Comparison of ENCODE assay signal across 8 cellular contexts in the genomic region with DNA sequence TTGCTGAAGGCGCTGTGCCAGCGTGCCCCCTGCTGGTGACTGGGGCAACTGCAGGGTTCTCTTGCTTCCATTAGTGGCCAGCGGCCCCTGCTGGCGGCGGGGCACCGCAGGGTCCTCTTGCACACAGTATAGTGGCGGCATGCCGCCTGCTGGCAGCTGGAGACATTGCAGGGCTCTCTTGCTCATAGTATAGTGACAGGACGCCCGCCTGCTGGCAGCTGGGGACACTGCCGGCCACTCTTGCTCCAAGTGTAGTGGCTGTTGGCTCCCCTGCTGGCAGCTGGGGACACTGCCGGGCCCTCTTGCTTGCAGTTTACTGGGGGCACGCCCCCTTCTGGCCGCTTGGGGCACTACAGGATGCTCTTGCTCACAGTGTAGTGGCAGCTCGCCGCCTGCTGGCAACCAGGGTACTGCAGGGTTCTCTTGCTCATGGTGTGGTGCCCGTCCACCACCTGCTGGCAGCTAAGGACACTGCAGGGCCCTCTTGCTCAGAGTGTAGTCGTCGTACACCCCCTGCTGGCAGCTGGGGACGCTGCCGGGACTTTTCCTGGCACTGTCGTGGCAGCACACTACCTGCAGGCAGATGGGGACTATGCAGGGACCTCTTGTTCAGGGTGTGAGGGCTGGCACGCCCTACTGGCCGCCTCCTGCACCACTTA. TPM values are rescaled to one million over a fixed set of nuclear protein-coding genes. Genes with fewer than 3 reads are reported as not detected.
DNase-seq lines count a peak whose midpoint lies in the region; ATAC-seq, FAIRE-seq and TF ChIP-seq lines count a peak whose summit lies in the region.
"Not testable (repeated sequence)": the region's sequence is repeated elsewhere in the genome, so short reads cannot be mapped to it uniquely, and the experiment has no call there.

No MANE protein-coding gene starts in this region.

- CTCF ChIA-PET in K562 (lab: Yijun Ruan, JAX; ENCODE audit: low intra/inter-chr PET ratio) = not testable (repeated sequence)

- not testable (repeated sequence) for H3K27ac ChIP-seq in K562 (ENCODE audit: extremely low read depth, low read depth, low read length); right cardiac atrium (ENCODE audit: low read length); parathyroid adenoma

- not testable (repeated sequence) for TF ChIP-seq EP300 in K562 (IDR thresholded peaks at IDR 0.05; ENCODE audit: low read length)

- ATAC-seq in GM18858 (IDR thresholded peaks at IDR 0.05; ENCODE audit: unreplicated experiment) (peak; percentile 66), K562 (peak; percentile 85), right cardiac atrium (peak; percentile 55 to 56)

- POLR2A ChIA-PET in K562 (lab: Yijun Ruan, JAX) = not testable (repeated sequence)

- not testable (repeated sequence) for BruUV-seq in K562 (replicated peaks; lab: Mats Ljungman, UMichigan)

- H3K9me3 Mint-ChIP-seq in activated CD4-positive, alpha-beta T cell treated with anti-CD3 and anti-CD28 coated beads, Interleukin-2, amount 10 ng/mL, durations not matched to agents 24 days and 14 days = not testable (repeated sequence)

- not testable (repeated sequence) for H3K9ac ChIP-seq in K562 (ENCODE audit: insufficient read depth in 1 of 2, low read depth in 2 of 2, low read length in 2 of 2); parathyroid adenoma

- not testable (repeated sequence) for H3K4me3 Mint-ChIP-seq in activated CD4-positive, alpha-beta T cell treated with anti-CD3 and anti-CD28 coated beads, Interleukin-2, amount 10 ng/mL, durations not matched to agents 24 days and 14 days

- H3K4me2 ChIP-seq in K562 (ENCODE audit: insufficient read depth, low read length); parathyroid adenoma (ENCODE audit: low read length): not testable (repeated sequence)

- TF ChIP-seq RAD21 in K562 (CRISPR knock-in tag; conservative IDR thresholded peaks at IDR 0.05 in 1 of 2, IDR thresholded peaks at IDR 0.05 in 1 of 2) = not testable (repeated sequence)

- H4K20me1 ChIP-seq in K562 (replicated peaks; ENCODE audit: control insufficient read depth, insufficient read depth, low read length) = not testable (repeated sequence)

- not testable (repeated sequence) for H3K79me2 ChIP-seq in K562 (ENCODE audit: control insufficient read depth, insufficient read depth, low read length); parathyroid adenoma

- not testable (repeated sequence) for H3K27me3 ChIP-seq in K562 (ENCODE audit: control insufficient read depth in 2 of 2, insufficient read depth in 2 of 2, low read length in 2 of 2); right cardiac atrium (ENCODE audit: control insufficient read depth, insufficient read depth); parathyroid adenoma (ENCODE audit: control insufficient read depth, insufficient read depth, low read length)

- TF ChIP-seq CTCF in AG09309 (IDR thresholded peaks at IDR 0.05; ENCODE audit: control insufficient read depth, insufficient read depth, low read depth, low read length, missing control alignments) (peak; percentile 14), HFF-Myc (IDR thresholded peaks at IDR 0.05; ENCODE audit: low read depth, low read length, missing control alignments) (peak; percentile 13), K562 (IDR thresholded peaks at IDR 0.05 in 2 of 3, conservative IDR thresholded peaks at IDR 0.05 in 1 of 3; ENCODE audit: insufficient read depth in 2 of 3, low read depth in 1 of 3, low read length in 3 of 3) (peak; percentile 34 to 72 (median 39); a peak in 5 of 6 replicates), parathyroid adenoma (IDR thresholded peaks at IDR 0.05) (peak; percentile 6)

- not testable (repeated sequence) for H3K36me3 ChIP-seq in K562 (ENCODE audit: control insufficient read depth, insufficient read depth, low read length); parathyroid adenoma (ENCODE audit: control insufficient read depth, insufficient read depth, low read length)

- H3K9me1 ChIP-seq in K562 (ENCODE audit: control insufficient read depth, insufficient read depth, low read length) = not testable (repeated sequence)

- not testable (repeated sequence) for H3K36me3 Mint-ChIP-seq in activated CD4-positive, alpha-beta T cell treated with anti-CD3 and anti-CD28 coated beads, Interleukin-2, amount 10 ng/mL, durations not matched to agents 24 days and 14 days (ENCODE audit: low read depth)

- DNase-seq in AG09309 (ENCODE audit: low read depth); HFF-Myc (ENCODE audit: extremely low read depth, low read depth): not testable (repeated sequence)
- DNase-seq in HT1080 (ENCODE audit: low read depth) = peak; percentile 18
- peak; percentile 67 for DNase-seq in activated CD4-positive, alpha-beta T cell treated with anti-CD3 and anti-CD28 coated beads, Interleukin-2, amount 10 ng/mL, durations not matched to agents 24 days and 14 days
- peak in 1 of 4 experiments; percentile 14 for DNase-seq in K562 (ENCODE audit: extremely low read depth in 1 of 4, low spot score in 3 of 4)
- peak in 2 of 3 donors; percentile 66 to 69 for DNase-seq in right cardiac atrium

- H3K4me1 ChIP-seq in K562 (replicated peaks in 1 of 2; ENCODE audit: control insufficient read depth in 2 of 2, insufficient read depth in 2 of 2, low read length in 2 of 2); right cardiac atrium (ENCODE audit: control insufficient read depth, insufficient read depth, low read length); parathyroid adenoma: not testable (repeated sequence)

- 46% methylated on average over 14 of the region's 24 CpGs for WGBS in K562 (ENCODE audit: insufficient coverage, low coverage, missing lambda C conversion rate)
- WGBS in right cardiac atrium = 70% methylated on average over 18 of the region's 24 CpGs

- H3K27me3 Mint-ChIP-seq in activated CD4-positive, alpha-beta T cell treated with anti-CD3 and anti-CD28 coated beads, Interleukin-2, amount 10 ng/mL, durations not matched to agents 24 days and 14 days = not testable (repeated sequence)

- H2AFZ ChIP-seq in K562 (ENCODE audit: low read depth, low read length); parathyroid adenoma: not testable (repeated sequence)

- not testable (repeated sequence) for H3K27ac Mint-ChIP-seq in activated CD4-positive, alpha-beta T cell treated with anti-CD3 and anti-CD28 coated beads, Interleukin-2, amount 10 ng/mL, durations not matched to agents 24 days and 14 days

- not testable (repeated sequence) for H3K4me1 Mint-ChIP-seq in activated CD4-positive, alpha-beta T cell treated with anti-CD3 and anti-CD28 coated beads, Interleukin-2, amount 10 ng/mL, durations not matched to agents 24 days and 14 days

- H3K9me3 ChIP-seq in K562 (replicated peaks; ENCODE audit: control insufficient read depth, insufficient read depth, low read depth, low read length); right cardiac atrium (ENCODE audit: control insufficient read depth, low read length); parathyroid adenoma (ENCODE audit: control insufficient read depth, low read length): not testable (repeated sequence)

- in situ Hi-C loops in K562 (cut with MboI) = not testable (repeated sequence)

- not testable (repeated sequence) for TF ChIP-seq POLR2A in K562 (conservative IDR thresholded peaks at IDR 0.05)

- intact Hi-C loops in activated CD4-positive, alpha-beta T cell treated with anti-CD3 and anti-CD28 coated beads, Interleukin-2, amount 10 ng/mL, durations not matched to agents 24 days and 14 days (cut with micrococcal nuclease); K562 (cut with micrococcal nuclease); right cardiac atrium (cut with DNase I): not testable (repeated sequence)

- not testable (repeated sequence) for H3K4me3 ChIP-seq in AG09309 (ENCODE audit: control insufficient read depth, low read depth, low read length); HFF-Myc (replicated peaks; ENCODE audit: low read depth, low read length); K562; right cardiac atrium (ENCODE audit: low read length); parathyroid adenoma (ENCODE audit: low read depth, low read length)

- not testable (repeated sequence) for FAIRE-seq in K562 (lab: Jason Lieb, UNC)

RNA-seq across cellular contexts. Expression of a gene that starts 41.2 kb away (rescaled TPM):
- total RNA-seq in HT1080 (2014; rRNA removed; shearing (Covaris generic)) = 80.6 and 94.6 TPM in 2 replicates
- 64.7 and 82.4 TPM in 2 replicates for polyA plus RNA-seq in HT1080 (2015; cell fraction: cytosol; rRNA removed)
- polyA plus RNA-seq in HT1080 (2015; cell fraction: nucleus; rRNA removed) = 63.9 and 71.2 TPM in 2 replicates
- total RNA-seq in activated CD4-positive, alpha-beta T cell treated with anti-CD3 and anti-CD28 coated beads, Interleukin-2, amount 10 ng/mL, durations not matched to agents 24 days and 14 days = 3.9 and 4.4 TPM in 2 replicates
- 375 and 579 TPM in 2 replicates for total RNA-seq in K562 (2011; cell fraction: chromatin; rRNA removed; ENCODE audit: low replicate concordance)
- 319 and 349 TPM in 2 replicates for total RNA-seq in K562 (2011; cell fraction: nucleolus; rRNA removed)
- total RNA-seq in K562 (2011; cell fraction: nucleoplasm; rRNA removed) = 489 and 563 TPM in 2 replicates
- total RNA-seq in K562 (2014; rRNA removed) (226 and 279 TPM in 2 replicates), K562 (2014; rRNA removed; fragmentation: Illumina TruSeq; extraction: Trizol) (276 and 295 TPM in 2 replicates), K562 (2015; rRNA removed; fragmentation: Illumina TruSeq; extraction: Trizol) (212 and 230 TPM in 2 replicates), K562 (2021) (227 and 237 TPM in 2 replicates), right cardiac atrium (10 to 100 TPM in 2 of 4 donors, 1 to 10 TPM in 2; 8.3 to 21.6 (median 11.8) TPM)
- polyA plus RNA-seq in K562 (2011; rRNA removed) (632 and 750 TPM in 2 replicates), K562 (2014; fragmentation: Illumina TruSeq; extraction: Trizol) (399 and 453 TPM in 2 replicates), K562 (2014; fragmentation: Nextera tagmentation; extraction: Ambion mirVana) (100 to 1,000 TPM; 116 to 185 TPM), K562 (2014; rRNA removed) (446 and 503 TPM in 2 replicates), right cardiac atrium (4.4 TPM)
- polyA plus RNA-seq in K562 (2011; cell fraction: cytosol; rRNA removed) = 341 and 663 TPM in 2 replicates
- 912 and 1,021 TPM in 2 replicates for polyA plus RNA-seq in K562 (2011; cell fraction: nucleus; rRNA removed)
- polyA plus RNA-seq in K562 (2012) = 171 and 385 TPM in 2 replicates
- 235 and 266 TPM in 2 replicates for polyA minus RNA-seq in K562 (2011; rRNA and poly(A)+ RNA removed)
- polyA minus RNA-seq in K562 (2011; cell fraction: cytosol; rRNA and poly(A)+ RNA removed) = 175 and 203 TPM in 2 replicates
- 385 and 630 TPM in 2 replicates for polyA minus RNA-seq in K562 (2011; cell fraction: nucleus; rRNA and poly(A)+ RNA removed)
